ENCODE assay signal across 24 cellular contexts in genomic region chr1:178643871-178644270, GRCh38.
"Had no signal": no experiment of that assay in that cellular context is flagged by ENCODE, and none has a peak within 500 bp of the region (broad histone marks: within the 10 kb centered on the region; RNA-seq: fewer than 3 reads in every experiment).

No MANE protein-coding gene starts in this region.

- H3K36me3 Mint-ChIP-seq: activated naive CD4-positive, alpha-beta T cell treated with anti-CD3 and anti-CD28 coated beads, Interleukin-2, amount 10 ng/mL, durations not matched to agents 7 days and 5 days; activated naive CD8-positive, alpha-beta T cell treated with anti-CD3 and anti-CD28 coated beads, Interleukin-2, amount 10 ng/mL, durations not matched to agents 7 days and 5 days; naive thymus-derived CD8-positive, alpha-beta T cell; WTC11 had no signal

- H3K4me1 ChIP-seq: left lung had no signal

- DNase-seq: activated CD4-positive, alpha-beta memory T cell treated with anti-CD3 and anti-CD28 coated beads, Interleukin-2, amount 10 ng/mL, durations not matched to agents 7 days and 5 days; activated CD4-positive, alpha-beta T cell treated with anti-CD3 and anti-CD28 coated beads for 1 hour; activated CD4-positive, alpha-beta T cell treated with anti-CD3 and anti-CD28 coated beads, Interleukin-2, amount 10 ng/mL, durations not matched to agents 7 days and 5 days; activated CD8-positive, alpha-beta memory T cell treated with anti-CD3 and anti-CD28 coated beads, Interleukin-2, amount 50 U/mL, for 48 hours; activated gamma-delta T cell; activated naive CD4-positive, alpha-beta T cell treated with anti-CD3 and anti-CD28 coated beads, Interleukin-2, amount 10 ng/mL, durations not matched to agents 7 days and 5 days; activated naive CD8-positive, alpha-beta T cell treated with anti-CD3 and anti-CD28 coated beads, Interleukin-2, amount 10 ng/mL, durations not matched to agents 7 days and 5 days; activated T-cell treated with anti-CD3 and anti-CD28 coated beads, Interleukin-2, amount 50 U/mL, for 24 hours; cortex of kidney; effector memory CD8-positive, alpha-beta T cell; left lung; naive thymus-derived CD8-positive, alpha-beta T cell; occipital lobe; stimulated activated CD4-positive, alpha-beta T cell treated with anti-CD3 and anti-CD28 coated beads, Interleukin-15, amount 100 ng/mL, for 24 hours; stimulated activated CD4-positive, alpha-beta T cell treated with anti-CD3 and anti-CD28 coated beads, Interleukin-2, amount 100 ng/mL, for 24 hours; stimulated activated naive CD4-positive, alpha-beta T cell treated with Interleukin-2 at 50 U/mL for 16 hours; T-helper 2 cell had no signal

- ATAC-seq: effector memory CD8-positive, alpha-beta T cell; left lung; naive thymus-derived CD8-positive, alpha-beta T cell; right cardiac atrium; WTC11 had no signal

- H3K9me3 Mint-ChIP-seq: activated CD4-positive, alpha-beta memory T cell treated with anti-CD3 and anti-CD28 coated beads, Interleukin-2, amount 10 ng/mL, durations not matched to agents 7 days and 5 days; activated CD4-positive, alpha-beta T cell treated with anti-CD3 and anti-CD28 coated beads, Interleukin-2, amount 10 ng/mL, durations not matched to agents 7 days and 5 days; activated naive CD4-positive, alpha-beta T cell treated with anti-CD3 and anti-CD28 coated beads, Interleukin-2, amount 10 ng/mL, durations not matched to agents 7 days and 5 days; activated naive CD8-positive, alpha-beta T cell treated with anti-CD3 and anti-CD28 coated beads, Interleukin-2, amount 10 ng/mL, durations not matched to agents 7 days and 5 days; activated T-cell treated with anti-CD3 and anti-CD28 coated beads, Interleukin-2, amount 50 U/mL, for 24 hours; naive thymus-derived CD8-positive, alpha-beta T cell; neural progenitor cell; WTC11 had no signal

- H3K27me3 ChIP-seq: heart left ventricle, left lung, neural progenitor cell, tibial nerve had no signal

- H3K36me3 ChIP-seq: heart left ventricle, left lung, neural progenitor cell, tibial nerve had no signal

- H3K9me3 ChIP-seq: heart left ventricle, left lung, tibial nerve had no signal

- H3K27ac ChIP-seq: left lung, neural progenitor cell, skin epidermis, tibial nerve had no signal

- H3K4me1 Mint-ChIP-seq: activated CD4-positive, alpha-beta memory T cell treated with anti-CD3 and anti-CD28 coated beads, Interleukin-2, amount 10 ng/mL, durations not matched to agents 7 days and 5 days; activated CD4-positive, alpha-beta T cell treated with anti-CD3 and anti-CD28 coated beads, Interleukin-2, amount 10 ng/mL, durations not matched to agents 7 days and 5 days; activated naive CD4-positive, alpha-beta T cell treated with anti-CD3 and anti-CD28 coated beads, Interleukin-2, amount 10 ng/mL, durations not matched to agents 7 days and 5 days; activated naive CD8-positive, alpha-beta T cell treated with anti-CD3 and anti-CD28 coated beads, Interleukin-2, amount 10 ng/mL, durations not matched to agents 7 days and 5 days had no signal

- H3K27me3 Mint-ChIP-seq: activated CD4-positive, alpha-beta memory T cell treated with anti-CD3 and anti-CD28 coated beads, Interleukin-2, amount 10 ng/mL, durations not matched to agents 7 days and 5 days; activated naive CD4-positive, alpha-beta T cell treated with anti-CD3 and anti-CD28 coated beads, Interleukin-2, amount 10 ng/mL, durations not matched to agents 7 days and 5 days had no signal

- H3K27ac Mint-ChIP-seq: activated CD4-positive, alpha-beta memory T cell treated with anti-CD3 and anti-CD28 coated beads, Interleukin-2, amount 10 ng/mL, durations not matched to agents 7 days and 5 days; activated CD4-positive, alpha-beta T cell treated with anti-CD3 and anti-CD28 coated beads, Interleukin-2, amount 10 ng/mL, durations not matched to agents 7 days and 5 days; activated naive CD4-positive, alpha-beta T cell treated with anti-CD3 and anti-CD28 coated beads, Interleukin-2, amount 10 ng/mL, durations not matched to agents 7 days and 5 days; activated naive CD8-positive, alpha-beta T cell treated with anti-CD3 and anti-CD28 coated beads, Interleukin-2, amount 10 ng/mL, durations not matched to agents 7 days and 5 days; activated T-cell treated with anti-CD3 and anti-CD28 coated beads, Interleukin-2, amount 50 U/mL, for 24 hours; effector memory CD8-positive, alpha-beta T cell; naive thymus-derived CD8-positive, alpha-beta T cell; WTC11 had no signal

- H3K9ac ChIP-seq: neural progenitor cell had no signal

- FAIRE-seq: astrocyte had no signal

- H3K4me3 ChIP-seq: heart left ventricle, left lung, neural progenitor cell, skin epidermis, tibial nerve had no signal

- H3K4me3 Mint-ChIP-seq: activated CD4-positive, alpha-beta memory T cell treated with anti-CD3 and anti-CD28 coated beads, Interleukin-2, amount 10 ng/mL, durations not matched to agents 7 days and 5 days; activated CD4-positive, alpha-beta T cell treated with anti-CD3 and anti-CD28 coated beads, Interleukin-2, amount 10 ng/mL, durations not matched to agents 7 days and 5 days; activated naive CD4-positive, alpha-beta T cell treated with anti-CD3 and anti-CD28 coated beads, Interleukin-2, amount 10 ng/mL, durations not matched to agents 7 days and 5 days; activated naive CD8-positive, alpha-beta T cell treated with anti-CD3 and anti-CD28 coated beads, Interleukin-2, amount 10 ng/mL, durations not matched to agents 7 days and 5 days; activated T-cell treated with anti-CD3 and anti-CD28 coated beads, Interleukin-2, amount 50 U/mL, for 24 hours; effector memory CD8-positive, alpha-beta T cell; naive thymus-derived CD8-positive, alpha-beta T cell; WTC11 had no signal
